23 cellular contexts compared by ENCODE assay signal in genomic region chr13:64007334-64007733, GRCh38.
"Had no signal": no experiment of that assay in that cellular context is flagged by ENCODE, and none has a peak within 500 bp of the region (broad histone marks: within the 10 kb centered on the region; RNA-seq: fewer than 3 reads in every experiment).

No MANE protein-coding gene starts in this region.

- H3K27ac ChIP-seq: esophagus squamous epithelium, gastrocnemius medialis, left lung, neural progenitor cell, parathyroid adenoma, right lobe of liver, thoracic aorta, tibial nerve, upper lobe of left lung had no signal

- H3K9ac ChIP-seq: neural progenitor cell, parathyroid adenoma had no signal

- H3K27me3 ChIP-seq: esophagus squamous epithelium, gastrocnemius medialis, left lung, neural progenitor cell, right lobe of liver, tibial nerve, upper lobe of left lung had no signal

- H3K4me2 ChIP-seq: neural progenitor cell had no signal

- H3K36me3 ChIP-seq: esophagus squamous epithelium, gastrocnemius medialis, left lung, neural progenitor cell, right lobe of liver, thoracic aorta, tibial nerve, upper lobe of left lung had no signal

- H3K4me3 ChIP-seq: esophagus squamous epithelium, gastrocnemius medialis, left lung, mucosa of descending colon, neural progenitor cell, right lobe of liver, thoracic aorta, tibial nerve, upper lobe of left lung had no signal

- FAIRE-seq: kidney, small intestine, urothelium cell line had no signal

- H3K9me3 ChIP-seq: esophagus squamous epithelium, gastrocnemius medialis, left lung, right lobe of liver, thoracic aorta, tibial nerve, upper lobe of left lung had no signal

- H3K79me2 ChIP-seq: parathyroid adenoma had no signal

- H3K4me1 ChIP-seq: esophagus squamous epithelium, gastrocnemius medialis, left lung, neural progenitor cell, parathyroid adenoma, right lobe of liver, tibial nerve, upper lobe of left lung had no signal

- H2AFZ ChIP-seq: neural progenitor cell, parathyroid adenoma had no signal

- DNase-seq: cortex of kidney; effector memory CD8-positive, alpha-beta T cell; erythroblast; esophagus squamous epithelium; foreskin fibroblast; gastrocnemius medialis; head of caudate nucleus; kidney; left lung; mesenchymal stem cell; mucosa of descending colon; naive thymus-derived CD4-positive, alpha-beta T cell; right lobe of liver; small intestine; stimulated activated CD4-positive, alpha-beta T cell treated with anti-CD3 and anti-CD28 coated beads, Interleukin-15, amount 100 ng/mL, for 24 hours; stimulated activated CD4-positive, alpha-beta T cell treated with anti-CD3 and anti-CD28 coated beads, Interleukin-2, amount 100 ng/mL, for 48 hours; stimulated activated naive B cell treated with anti-CD40 and anti-IgM and Interleukin-4, amounts not matched to agents 10 μg/mL and 1 μg/mL and 100 μg/mL, for 72 hours; upper lobe of left lung had no signal

- ATAC-seq: effector memory CD8-positive, alpha-beta T cell; gastrocnemius medialis; left lung; mucosa of descending colon; naive thymus-derived CD4-positive, alpha-beta T cell; right lobe of liver; stimulated activated naive B cell treated with anti-CD40 and anti-IgM and Interleukin-4, amounts not matched to agents 10 μg/mL and 1 μg/mL and 100 μg/mL, for 72 hours had no signal
